8 cellular contexts compared by ENCODE assay signal in genomic region chr11:10657308-10658271, GRCh38. TPM values are rescaled to one million over a fixed set of nuclear protein-coding genes. Genes with fewer than 3 reads are reported as not detected.
DNase-seq lines count a peak whose midpoint lies in the region; ATAC-seq lines count a peak whose summit lies in the region.

No MANE protein-coding gene starts in this region.

- H3K36me3 ChIP-seq in SJSA1, result no peaks in the 10 kb centered on the region
- H3K36me3 ChIP-seq in subcutaneous abdominal adipose tissue (ENCODE audit: control insufficient read depth in 5 of 5, insufficient read depth in 5 of 5, low read length in 5 of 5), result no peaks in the 10 kb centered on the region

- no peak overlapping the region for H3K9ac ChIP-seq in subcutaneous abdominal adipose tissue (ENCODE audit: low read length in 5 of 5)

- intact Hi-C loops in left cardiac atrium (cut with DNase I), result loop anchor here in 1 of 2 donors (5.0 to 10.0 kb wide), 3 partner anchors 95 to 253 kb away; no protein-coding TSS in a partner anchor

- ATAC-seq in GM18498 (IDR thresholded peaks at IDR 0.05; ENCODE audit: unreplicated experiment) (peak; percentile 68), left cardiac atrium (peak; percentile 43 to 45)

- H3K27ac ChIP-seq in SJSA1 (peak overlapping the region; percentile 84), subcutaneous abdominal adipose tissue (ENCODE audit: low read depth, low read length) (peak overlapping the region; percentile 17)

- DNase-seq in HCEC 1CT (peak; percentile 84), SJSA1 (ENCODE audit: low read depth in 1 of 2, low spot score in 2 of 2) (peak; percentile 61 to 76), left cardiac atrium (no peak), DMS 273 (lab: John Stamatoyannopoulos, UW; ENCODE audit: unreplicated experiment) (no peak), NCI-H2107 treated with DMSO at 0.1 percent for 48 hours (lab: John Stamatoyannopoulos, UW; ENCODE audit: unreplicated experiment) (no peak)
- DNase-seq in stimulated activated naive CD4-positive, alpha-beta T cell (lab: John Stamatoyannopoulos, UW), result no peak

- H3K4me1 ChIP-seq in SJSA1 (replicated peaks) (peaks cover 58% of the 10 kb centered on the region), subcutaneous abdominal adipose tissue (ENCODE audit: control insufficient read depth in 5 of 5, insufficient read depth in 5 of 5, low read length in 5 of 5) (peaks cover 9 to 59% (median 46%) of the 10 kb centered on the region in 5 donors)

- H3K27me3 ChIP-seq in SJSA1 (replicated peaks), result no peaks in the 10 kb centered on the region
- H3K27me3 ChIP-seq in subcutaneous abdominal adipose tissue (ENCODE audit: control insufficient read depth in 5 of 5, insufficient read depth in 4 of 5, low read length in 5 of 5), result no peaks in the 10 kb centered on the region

- H3K9me3 ChIP-seq in SJSA1 (replicated peaks) (no peaks in the 10 kb centered on the region), subcutaneous abdominal adipose tissue (ENCODE audit: control insufficient read depth in 5 of 5, low read length in 5 of 5) (no peaks in the 10 kb centered on the region)

- H3K4me3 ChIP-seq in SJSA1, result no peak overlapping the region
- H3K4me3 ChIP-seq in subcutaneous abdominal adipose tissue (ENCODE audit: low read depth in 1 of 5, low read length in 5 of 5), result peak overlapping the region in 3 of 5 donors; percentile 3 to 47 (median 26)

RNA-seq across cellular contexts. Expression of gene IRAG1, which starts 36.0 kb away (rescaled TPM):
- total RNA-seq in SJSA1 (2014; rRNA removed; shearing (Covaris generic)), result 3.8 and 4.6 TPM in 2 replicates
- 10 to 100 TPM in 1 of 2 donors, 1 to 10 TPM in 1; 9.7 to 15.6 TPM for total RNA-seq in left cardiac atrium

Comparison
In these comparisons a context has a peak if more than half of its experiments do, and no peak if none do; other contexts are left out.
1. DNase-seq: peak in HCEC 1CT (single experiment) and SJSA1 (2 of 2); none in left cardiac atrium (single experiment), DMS 273 (single experiment), NCI-H2107 treated with DMSO at 0.1 percent for 48 hours (single experiment) and stimulated activated naive CD4-positive, alpha-beta T cell (0 of 6).